Comparison of ENCODE assay signal across 8 cellular contexts in genomic region chr10:31929986-31930675, GRCh38. TPM values are rescaled to one million over a fixed set of nuclear protein-coding genes. Genes with fewer than 3 reads are reported as not detected.
DNase-seq lines count a peak whose midpoint lies in the region; ATAC-seq and TF ChIP-seq lines count a peak whose summit lies in the region.

No MANE protein-coding gene starts in this region.

- DNase-seq in AG10803 (ENCODE audit: low read depth) (no peak), right cardiac atrium (no peak), COLO829 (ENCODE audit: low spot score) (no peak), left colon (no peak)
- peak; percentile 22 to 25 for DNase-seq in activated T-cell treated with anti-CD3 and anti-CD28 coated beads, Interleukin-2, amount 50 U/mL, for 72 hours

- ATAC-seq in GM18519 (IDR thresholded peaks at IDR 0.05; ENCODE audit: low FRiP score, unreplicated experiment) (peak; percentile 30), right cardiac atrium (no peak), left colon (no peak)
- ATAC-seq in activated T-cell treated with anti-CD3 and anti-CD28 coated beads, Interleukin-2, amount 50 U/mL, for 72 hours (replicated peaks in 1 of 2) = peak in 1 of 2 donors; percentile 12
- ATAC-seq in stimulated activated memory B cell treated with anti-CD40 and anti-IgM and Interleukin-4, amounts not matched to agents 10 μg/mL and 1 μg/mL and 100 μg/mL, for 72 hours = peak; percentile 40

- H3K4me3 ChIP-seq in AG10803 (ENCODE audit: low read length) = peak overlapping the region; percentile 82
- H3K4me3 ChIP-seq in right cardiac atrium (ENCODE audit: low read length) = peak overlapping the region; percentile 89

- no peaks in the 10 kb centered on the region for H3K9me3 ChIP-seq in KOPT-K1 (ENCODE audit: insufficient read depth, low read length, poor library complexity, severe bottlenecking)
- H3K9me3 ChIP-seq in right cardiac atrium (ENCODE audit: control insufficient read depth, low read length) = no peaks in the 10 kb centered on the region

- intact Hi-C loops in right cardiac atrium (cut with DNase I) (loop anchor here in 3 of 4 donors (10.0 kb wide), 2 partner anchors 55 to 65 kb away; no protein-coding TSS in a partner anchor), left colon (cut with DNase I, micrococcal nuclease) (no loop called here)

- peaks cover 6% of the 10 kb centered on the region for H3K27me3 Mint-ChIP-seq in activated T-cell treated with anti-CD3 and anti-CD28 coated beads, Interleukin-2, amount 50 U/mL, for 72 hours (ENCODE audit: low read depth)
- no peaks in the 10 kb centered on the region for H3K27me3 Mint-ChIP-seq in stimulated activated memory B cell treated with anti-CD40 and anti-IgM and Interleukin-4, amounts not matched to agents 10 μg/mL and 1 μg/mL and 100 μg/mL, for 72 hours

- H3K36me3 ChIP-seq in KOPT-K1 (ENCODE audit: insufficient read depth, low read length) = no peaks in the 10 kb centered on the region

- H3K4me1 ChIP-seq in right cardiac atrium (ENCODE audit: control insufficient read depth, insufficient read depth, low read length) = peaks cover 3% of the 10 kb centered on the region

- no peak overlapping the region for H3K27ac Mint-ChIP-seq in activated T-cell treated with anti-CD3 and anti-CD28 coated beads, Interleukin-2, amount 50 U/mL, for 72 hours
- H3K27ac Mint-ChIP-seq in stimulated activated memory B cell treated with anti-CD40 and anti-IgM and Interleukin-4, amounts not matched to agents 10 μg/mL and 1 μg/mL and 100 μg/mL, for 72 hours = peak overlapping the region; percentile 93

- H3K27me3 ChIP-seq in right cardiac atrium (ENCODE audit: control insufficient read depth, insufficient read depth) = no peaks in the 10 kb centered on the region

- 12% methylated on average over 11 of the region's 11 CpGs for WGBS in right cardiac atrium

- H3K4me3 Mint-ChIP-seq in activated T-cell treated with anti-CD3 and anti-CD28 coated beads, Interleukin-2, amount 50 U/mL, for 72 hours = peak overlapping the region; percentile 87 to 92
- H3K4me3 Mint-ChIP-seq in stimulated activated memory B cell treated with anti-CD40 and anti-IgM and Interleukin-4, amounts not matched to agents 10 μg/mL and 1 μg/mL and 100 μg/mL, for 72 hours = peak overlapping the region; percentile 99

- peak overlapping the region; percentile 84 for H3K27ac ChIP-seq in KOPT-K1 (ENCODE audit: low read depth, low read length, poor library complexity, severe bottlenecking)
- H3K27ac ChIP-seq in right cardiac atrium (ENCODE audit: low read length) = peak overlapping the region; percentile 95

- peaks cover 0 to 1% of the 10 kb centered on the region in 2 donors for H3K36me3 Mint-ChIP-seq in activated T-cell treated with anti-CD3 and anti-CD28 coated beads, Interleukin-2, amount 50 U/mL, for 72 hours (ENCODE audit: insufficient read depth in 2 of 2)
- H3K36me3 Mint-ChIP-seq in stimulated activated memory B cell treated with anti-CD40 and anti-IgM and Interleukin-4, amounts not matched to agents 10 μg/mL and 1 μg/mL and 100 μg/mL, for 72 hours = no peaks in the 10 kb centered on the region

- peaks cover 38% of the 10 kb centered on the region for H3K4me1 Mint-ChIP-seq in activated T-cell treated with anti-CD3 and anti-CD28 coated beads, Interleukin-2, amount 50 U/mL, for 72 hours (ENCODE audit: low read depth)
- peaks cover 43% of the 10 kb centered on the region for H3K4me1 Mint-ChIP-seq in stimulated activated memory B cell treated with anti-CD40 and anti-IgM and Interleukin-4, amounts not matched to agents 10 μg/mL and 1 μg/mL and 100 μg/mL, for 72 hours

- TF ChIP-seq CTCF in AG10803 (conservative IDR thresholded peaks at IDR 0.05; ENCODE audit: low read length) = no peak

- H3K9me3 Mint-ChIP-seq in activated T-cell treated with anti-CD3 and anti-CD28 coated beads, Interleukin-2, amount 50 U/mL, for 72 hours = no peaks in the 10 kb centered on the region
- no peaks in the 10 kb centered on the region for H3K9me3 Mint-ChIP-seq in stimulated activated memory B cell treated with anti-CD40 and anti-IgM and Interleukin-4, amounts not matched to agents 10 μg/mL and 1 μg/mL and 100 μg/mL, for 72 hours

RNA-seq across cellular contexts. Expression of gene ARHGAP12, which starts 1.5 kb away (rescaled TPM):
- 1 to 10 TPM; 5.2 to 5.6 TPM for total RNA-seq in activated T-cell treated with anti-CD3 and anti-CD28 coated beads, Interleukin-2, amount 50 U/mL, for 72 hours
- total RNA-seq in right cardiac atrium (10 to 100 TPM; 21.5 to 25.5 (median 25.0) TPM), left colon (10 to 100 TPM; 38.2 to 46.9 TPM)
- 20.0 TPM for polyA plus RNA-seq in right cardiac atrium

Comparison
In these comparisons a context has a peak if more than half of its experiments do, and no peak if none do; other contexts are left out.
1. DNase-seq: peak in activated T-cell treated with anti-CD3 and anti-CD28 coated beads, Interleukin-2, amount 50 U/mL, for 72 hours (2 of 2); none in AG10803 (single experiment), right cardiac atrium (0 of 3), COLO829 (single experiment) and left colon (0 of 2).
2. ATAC-seq: peak in GM18519 (single experiment) and stimulated activated memory B cell treated with anti-CD40 and anti-IgM and Interleukin-4, amounts not matched to agents 10 μg/mL and 1 μg/mL and 100 μg/mL, for 72 hours (single experiment); none in right cardiac atrium (0 of 2) and left colon (single experiment).
3. intact Hi-C loops: an anchor here in right cardiac atrium (10.0 kb wide); none called in left colon.